Comparison of ENCODE assay signal across 20 cellular contexts in genomic region chr20:57558614-57559285, GRCh38. TPM values are rescaled to one million over a fixed set of nuclear protein-coding genes. Genes with fewer than 3 reads are reported as not detected.
A peak's percentile ranks its signal among the peaks of the same experiment; 100 is the strongest.
DNase-seq lines count a peak whose midpoint lies in the region; ATAC-seq and TF ChIP-seq lines count a peak whose summit lies in the region.
"Had no signal": no experiment of that assay in that cellular context is flagged by ENCODE, and none has a peak within 500 bp of the region (broad histone marks: within the 10 kb centered on the region; RNA-seq: fewer than 3 reads in every experiment).

No MANE protein-coding gene starts in this region.

- no peaks in the 10 kb centered on the region for H3K4me1 Mint-ChIP-seq in natural killer cell treated with Interleukin-12 subunit alpha and Interleukin-12 subunit beta and Interleukin-15 and Interleukin-18, amount 100 ng/mL, for 72 hours (ENCODE audit: low read depth in 2 of 2)
- no peaks in the 10 kb centered on the region for H3K4me1 Mint-ChIP-seq in natural killer cell

- peaks cover 7 to 33% (median 27%) of the 10 kb centered on the region in 4 donors for H3K4me1 ChIP-seq in transverse colon

- no peak for TF ChIP-seq CTCF in natural killer cell (IDR thresholded peaks at IDR 0.05)
- no peak for TF ChIP-seq CTCF in transverse colon (IDR thresholded peaks at IDR 0.05)
- no peak for TF ChIP-seq CTCF in GM13977 (IDR thresholded peaks at IDR 0.05; ENCODE audit: extremely low read depth, insufficient read depth, missing control alignments)

- H3K27ac ChIP-seq in transverse colon, result peak overlapping the region; percentile 73 to 91 (median 84)
- H3K27ac ChIP-seq: C4-2B had no signal

- intact Hi-C loops in natural killer cell (cut with micrococcal nuclease), result no loop called here
- intact Hi-C loops in transverse colon (cut with DNase I; ENCODE audit: low total_unique reads), result no loop called here

- no peak overlapping the region for H3K4me3 Mint-ChIP-seq in natural killer cell treated with Interleukin-12 subunit alpha and Interleukin-12 subunit beta and Interleukin-15 and Interleukin-18, amount 100 ng/mL, for 72 hours
- no peak overlapping the region for H3K4me3 Mint-ChIP-seq in natural killer cell
- H3K4me3 Mint-ChIP-seq: H9 had no signal

- H3K4me3 ChIP-seq in transverse colon, result no peak overlapping the region

- no peak for TF ChIP-seq POLR2A in transverse colon (IDR thresholded peaks at IDR 0.05)

- peaks cover 17 to 19% of the 10 kb centered on the region in 2 donors for H3K27me3 Mint-ChIP-seq in natural killer cell treated with Interleukin-12 subunit alpha and Interleukin-12 subunit beta and Interleukin-15 and Interleukin-18, amount 100 ng/mL, for 72 hours
- peaks cover 13 to 40% of the 10 kb centered on the region in 2 donors for H3K27me3 Mint-ChIP-seq in natural killer cell (ENCODE audit: low read depth in 2 of 2)

- H3K27ac Mint-ChIP-seq in natural killer cell treated with Interleukin-12 subunit alpha and Interleukin-12 subunit beta and Interleukin-15 and Interleukin-18, amount 100 ng/mL, for 72 hours, result no peak overlapping the region
- H3K27ac Mint-ChIP-seq in natural killer cell, result no peak overlapping the region
- H3K27ac Mint-ChIP-seq: H9 had no signal

- H3K27me3 ChIP-seq in transverse colon, result no peaks in the 10 kb centered on the region

- no peaks in the 10 kb centered on the region for H3K9me3 Mint-ChIP-seq in natural killer cell treated with Interleukin-12 subunit alpha and Interleukin-12 subunit beta and Interleukin-15 and Interleukin-18, amount 100 ng/mL, for 72 hours
- no peaks in the 10 kb centered on the region for H3K9me3 Mint-ChIP-seq in natural killer cell
- H3K9me3 Mint-ChIP-seq: H9 had no signal

- H3K36me3 ChIP-seq in transverse colon, result peaks cover 0 to 11% (median 2%) of the 10 kb centered on the region in 4 donors

- H3K9me3 ChIP-seq in transverse colon, result no peaks in the 10 kb centered on the region

- TF ChIP-seq EP300 in transverse colon (IDR thresholded peaks at IDR 0.05; ENCODE audit: low read depth), result no peak

- no peaks in the 10 kb centered on the region for H3K36me3 Mint-ChIP-seq in natural killer cell treated with Interleukin-12 subunit alpha and Interleukin-12 subunit beta and Interleukin-15 and Interleukin-18, amount 100 ng/mL, for 72 hours
- H3K36me3 Mint-ChIP-seq in natural killer cell, result no peaks in the 10 kb centered on the region

- 38 to 47% methylated on average over 9 to 15 of the region's 15 CpGs for WGBS in transverse colon (ENCODE audit: low coverage in 1 of 2), 2 donors

- no peak for ATAC-seq in natural killer cell treated with Interleukin-12 subunit alpha and Interleukin-12 subunit beta and Interleukin-15 and Interleukin-18, amount 100 ng/mL, for 72 hours
- no peak for ATAC-seq in natural killer cell
- ATAC-seq in left lobe of liver, result no peak
- no peak for ATAC-seq in GM21390 (IDR thresholded peaks at IDR 0.05; ENCODE audit: unreplicated experiment)
- ATAC-seq in HG02763 (IDR thresholded peaks at IDR 0.05; ENCODE audit: unreplicated experiment), result no peak
- ATAC-seq: Panc1, SK-N-SH treated with all-trans-retinoic acid at 6 μM for 48 hours had no signal

- in situ Hi-C loops in transverse colon (cut with MboI; ENCODE audit: low pct_ligation_motif_present in 1 of 4, low pct_unique_long_range_greater_than_20kb in 1 of 4, low sequenced_read_pairs in 3 of 4) (no loop called here), GM13977 (cut with MboI; ENCODE audit: low pct_unique_long_range_greater_than_20kb, low sequenced_read_pairs, unreplicated experiment) (no loop called here)

- DNase-seq in natural killer cell treated with Interleukin-12 subunit alpha and Interleukin-12 subunit beta and Interleukin-15 and Interleukin-18, amount 100 ng/mL, for 72 hours (ENCODE audit: low spot score), result peak; percentile 32
- DNase-seq in natural killer cell, result no peak
- peak; percentile 78 for DNase-seq in SW480 (ENCODE audit: low spot score)
- DNase-seq in left lobe of liver (ENCODE audit: low spot score), result peak; percentile 63
- DNase-seq in transverse colon, result no peak
- DNase-seq in GM13977 (ENCODE audit: low spot score), result no peak
- DNase-seq: COR-L47, H9, KG1, NCI-H1048, NCI-H146, NCI-H2081, NCI-H510A treated with DMSO at 0.1 percent for 48 hours, SHP77 treated with DMSO at 0.1 percent for 48 hours had no signal

RNA-seq across cellular contexts. Expression of gene PCK1, which starts 2.2 kb away (rescaled TPM):
- total RNA-seq in natural killer cell treated with Interleukin-12 subunit alpha and Interleukin-12 subunit beta and Interleukin-15 and Interleukin-18, amount 100 ng/mL, for 72 hours, result not detected
- total RNA-seq in natural killer cell (not detected), left lobe of liver (1,004 TPM), transverse colon (100 to 1,000 TPM; 395 to 794 (median 739) TPM)
- total RNA-seq: H9, M059J had no signal

RNA-seq across cellular contexts. Expression of gene CTCFL, which starts 33.8 kb away (rescaled TPM):
- not detected for total RNA-seq in natural killer cell treated with Interleukin-12 subunit alpha and Interleukin-12 subunit beta and Interleukin-15 and Interleukin-18, amount 100 ng/mL, for 72 hours
- not detected for total RNA-seq in natural killer cell
- 0.15 TPM for total RNA-seq in left lobe of liver
- under 1 TPM in 1 of 4 donors, not detected in 3; 0.14 TPM for total RNA-seq in transverse colon
- total RNA-seq: M059J had no signal

Comparison
In these comparisons a context has a peak if more than half of its experiments do, and no peak if none do; other contexts are left out.
1. DNase-seq: peak in natural killer cell treated with Interleukin-12 subunit alpha and Interleukin-12 subunit beta and Interleukin-15 and Interleukin-18, amount 100 ng/mL, for 72 hours (single experiment), SW480 (single experiment) and left lobe of liver (single experiment); none in natural killer cell (single experiment), transverse colon (single experiment) and GM13977 (single experiment).
2. RNA of gene PCK1, which starts 2.2 kb away (total RNA-seq): 1,004 TPM in left lobe of liver (single experiment) and 395 to 794 TPM in transverse colon; not detected in natural killer cell treated with Interleukin-12 subunit alpha and Interleukin-12 subunit beta and Interleukin-15 and Interleukin-18, amount 100 ng/mL, for 72 hours and not detected in natural killer cell; every median in the first group is over 100 times any median in the second.